In genomic region chr14:75277000-75277795, GRCh38 we compare ENCODE assay signal across 8 cellular contexts. TPM values are rescaled to one million over a fixed set of nuclear protein-coding genes. Genes with fewer than 3 reads are reported as not detected.
DNase-seq lines count a peak whose midpoint lies in the region; ATAC-seq and TF ChIP-seq lines count a peak whose summit lies in the region.

No MANE protein-coding gene starts in this region.

- 0 to 1% methylated on average over 10 to 13 of the region's 81 CpGs for WGBS in esophagus squamous epithelium, 2 donors
- 0 to 1% methylated on average over 20 to 43 of the region's 81 CpGs for WGBS in testis, 2 donors

- peak; percentile 73 for ATAC-seq in mucosa of descending colon
- no peak for ATAC-seq in HG03521 (IDR thresholded peaks at IDR 0.05; ENCODE audit: unreplicated experiment)

- POLR2A ChIA-PET in Caco-2 (lab: Charles Lee): interaction anchor here (1.0 to 1.8 kb wide), 4 partner anchors 10 to 114 kb away, joined by 7 to 16 read pairs (median 8); no protein-coding TSS in a partner anchor

- peak overlapping the region; percentile 99 for H3K27ac Mint-ChIP-seq in Caco-2 (ENCODE audit: unreplicated experiment)

- DNase-seq in Caco-2: peak; percentile 83 to 90
- peak; percentile 75 for DNase-seq in HK-2 (ENCODE audit: unreplicated experiment)
- peak; percentile 83 for DNase-seq in NOMO-1 treated with DMSO at 0.1 percent for 48 hours (lab: John Stamatoyannopoulos, UW; ENCODE audit: unreplicated experiment)
- DNase-seq in activated T-helper 1 cell treated with Interleukin-2 at 50 U/mL for 16 hours (ENCODE audit: low read depth): peak; percentile 47
- DNase-seq in esophagus squamous epithelium (lab: John Stamatoyannopoulos, UW): no peak
- DNase-seq in mucosa of descending colon: peak; percentile 91 to 94 (median 92)
- peak; percentile 90 for DNase-seq in testis

- H3K27me3 Mint-ChIP-seq in Caco-2 (ENCODE audit: insufficient read depth, unreplicated experiment): no peaks in the 10 kb centered on the region

- TF ChIP-seq CTCF in Caco-2 (IDR thresholded peaks at IDR 0.05; ENCODE audit: insufficient read depth in 1 of 2, low read depth in 1 of 2, low read length in 1 of 2, severe bottlenecking in 1 of 2, unreplicated experiment in 1 of 2) (no peak), esophagus squamous epithelium (IDR thresholded peaks at IDR 0.05) (peak in 3 of 6 experiments; percentile 17 to 30 (median 26)), mucosa of descending colon (IDR thresholded peaks at IDR 0.05) (no peak), testis (IDR thresholded peaks at IDR 0.05) (peak in 1 of 3 experiments; percentile 6)

- H3K9me3 ChIP-seq in Caco-2 (no peaks in the 10 kb centered on the region), esophagus squamous epithelium (no peaks in the 10 kb centered on the region), mucosa of descending colon (no peaks in the 10 kb centered on the region), testis (no peaks in the 10 kb centered on the region)

- CTCF ChIA-PET in Caco-2 (lab: Charles Lee): interaction anchor here (0.5 to 0.8 kb wide), 2 partner anchors 18 to 397 kb away, joined by 4 read pairs; no protein-coding TSS in a partner anchor

- peak overlapping the region; percentile 89 for H3K4me3 Mint-ChIP-seq in Caco-2 (ENCODE audit: unreplicated experiment)

- BruUV-seq in Caco-2 (replicated peaks; lab: Mats Ljungman, UMichigan): no TSS peak

- peaks cover 51% of the 10 kb centered on the region for H3K36me3 Mint-ChIP-seq in Caco-2 (ENCODE audit: insufficient read depth, unreplicated experiment)

- H3K4me1 Mint-ChIP-seq in Caco-2 (ENCODE audit: low read depth, unreplicated experiment): peaks cover 15% of the 10 kb centered on the region

- H3K27me3 ChIP-seq in Caco-2 (replicated peaks; ENCODE audit: control insufficient read depth, insufficient read depth, low read length) (no peaks in the 10 kb centered on the region), esophagus squamous epithelium (no peaks in the 10 kb centered on the region), testis (no peaks in the 10 kb centered on the region)

- H3K4me3 ChIP-seq in Caco-2 (ENCODE audit: low read depth, low read length) (peak overlapping the region; percentile 96), esophagus squamous epithelium (peak overlapping the region; percentile 77 to 97 (median 92)), mucosa of descending colon (peak overlapping the region; percentile 28), testis (peak overlapping the region; percentile 66 to 86)

- intact Hi-C loops in Caco-2 (cut with micrococcal nuclease; ENCODE audit: unreplicated experiment): loop anchor here (1.0 kb wide), 1 partner anchor 18 kb away; no protein-coding TSS in a partner anchor
- intact Hi-C loops in esophagus squamous epithelium (cut with DNase I): no loop called here
- intact Hi-C loops in mucosa of descending colon (cut with DNase I, micrococcal nuclease): no loop called here
- intact Hi-C loops in testis (cut with DNase I; ENCODE audit: low total_unique reads): no loop called here

- H3K27ac ChIP-seq in esophagus squamous epithelium (peak overlapping the region; percentile 94 to 98 (median 96)), testis (peak overlapping the region; percentile 92 to 98)

- H3K9me3 Mint-ChIP-seq in Caco-2 (ENCODE audit: unreplicated experiment): no peaks in the 10 kb centered on the region

- H3K36me3 ChIP-seq in Caco-2 (ENCODE audit: control insufficient read depth, insufficient read depth, low read length) (peaks cover 12% of the 10 kb centered on the region), esophagus squamous epithelium (peaks cover 4 to 26% (median 14%) of the 10 kb centered on the region in 3 donors), mucosa of descending colon (ENCODE audit: low read depth) (no peaks in the 10 kb centered on the region), testis (ENCODE audit: low read depth, missing control alignments) (no peaks in the 10 kb centered on the region)

- peak in 3 of 4 donors; percentile 11 to 95 (median 94) for TF ChIP-seq POLR2A in esophagus squamous epithelium (IDR thresholded peaks at IDR 0.05)
- no peak for TF ChIP-seq POLR2A in testis (IDR thresholded peaks at IDR 0.05)

- peaks cover 12% of the 10 kb centered on the region for H3K4me1 ChIP-seq in Caco-2
- H3K4me1 ChIP-seq in esophagus squamous epithelium: peaks cover 51 to 89% (median 59%) of the 10 kb centered on the region in 3 donors
- H3K4me1 ChIP-seq in mucosa of descending colon (ENCODE audit: low read depth): peaks cover 32% of the 10 kb centered on the region
- peaks cover 34% of the 10 kb centered on the region for H3K4me1 ChIP-seq in testis

RNA-seq across cellular contexts. Expression of gene FOS, which starts 1.4 kb away (rescaled TPM):
- total RNA-seq in Caco-2 (2022) (72.7 and 73.7 TPM in 2 replicates), esophagus squamous epithelium (100 to 1,000 TPM in 1 of 4 donors, 10 to 100 TPM in 3; 62.2 to 181 (median 88.6) TPM), mucosa of descending colon (100 to 1,000 TPM; 163 to 292 (median 243) TPM), testis (10 to 100 TPM; 44.2 to 66.1 TPM)
- 247 TPM for polyA plus RNA-seq in testis (ENCODE audit: insufficient read depth, low read depth, low replicate concordance)

Comparison
In these comparisons a context has a peak if more than half of its experiments do, and no peak if none do; other contexts are left out.
1. H3K4me3 ChIP-seq: peak in every context shown above with its lines; median percentile 96 in Caco-2; 92 in esophagus squamous epithelium; 76 in testis; 28 in mucosa of descending colon.